Comparison of ENCODE assay signal across 32 cellular contexts in the genomic region with DNA sequence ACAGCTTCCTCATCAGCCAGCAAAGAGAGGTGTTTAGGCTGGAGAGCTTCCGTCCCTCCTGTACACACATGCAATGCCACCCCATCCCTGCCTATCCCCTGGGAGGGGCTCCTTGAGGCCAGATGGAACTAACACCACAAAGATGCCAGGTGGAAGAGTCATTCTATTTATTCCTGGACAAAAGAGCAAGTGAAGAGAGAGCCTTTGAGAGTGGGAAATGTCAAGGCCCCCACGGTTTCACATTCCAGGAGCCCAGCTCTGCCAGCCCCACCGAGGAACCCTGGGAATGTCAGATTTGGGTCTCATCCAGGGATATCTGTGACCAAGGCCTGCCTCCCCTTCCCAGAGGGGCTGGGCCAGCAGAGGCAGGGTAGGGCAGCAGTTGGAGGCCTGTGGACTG. TPM values are rescaled to one million over a fixed set of nuclear protein-coding genes. Genes with fewer than 3 reads are reported as not detected.
DNase-seq lines count a peak whose midpoint lies in the region; ATAC-seq and TF ChIP-seq lines count a peak whose summit lies in the region.
"Had no signal": no experiment of that assay in that cellular context is flagged by ENCODE, and none has a peak within 500 bp of the region (broad histone marks: within the 10 kb centered on the region; RNA-seq: fewer than 3 reads in every experiment).

No MANE protein-coding gene starts in this region.

- no peak for TF ChIP-seq POLR2A in erythroblast (IDR thresholded peaks at IDR 0.05; ENCODE audit: low read length)

- no peak overlapping the region for H3K4me3 Mint-ChIP-seq in type B pancreatic cell
- H3K4me3 Mint-ChIP-seq in WTC11, result no peak overlapping the region
- H3K4me3 Mint-ChIP-seq: activated CD4-positive, alpha-beta T cell treated with anti-CD3 and anti-CD28 coated beads for 36 hours; mesothelial cell of epicardium; naive thymus-derived CD8-positive, alpha-beta T cell; T-helper 2 cell treated with Interferon-gamma antibody and Interleukin-4, amounts not matched to agents 5 μg/mL and 100 μg/mL, for 36 hours had no signal

- POLR2A ChIA-PET in WTC11 (lab: Charles Lee), result interaction anchor here (0.6 kb wide), 1 partner anchor 701 kb away, joined by 3 read pairs; no protein-coding TSS in a partner anchor

- H3K36me3 Mint-ChIP-seq in type B pancreatic cell (peaks cover 11% of the 10 kb centered on the region), WTC11 (peaks cover 19% of the 10 kb centered on the region)
- H3K36me3 Mint-ChIP-seq: mesothelial cell of epicardium; naive thymus-derived CD8-positive, alpha-beta T cell had no signal

- CTCF ChIA-PET in WTC11 (lab: Charles Lee), result no interaction called here

- peaks cover 12% of the 10 kb centered on the region for H3K4me1 Mint-ChIP-seq in type B pancreatic cell (ENCODE audit: unreplicated experiment)
- H3K4me1 Mint-ChIP-seq in WTC11, result no peaks in the 10 kb centered on the region
- H3K4me1 Mint-ChIP-seq: activated CD4-positive, alpha-beta T cell treated with anti-CD3 and anti-CD28 coated beads for 36 hours; mesothelial cell of epicardium had no signal

- H3K27ac Mint-ChIP-seq in type B pancreatic cell (peak overlapping the region; percentile 38), WTC11 (no peak overlapping the region)
- H3K27ac Mint-ChIP-seq: activated CD4-positive, alpha-beta T cell treated with anti-CD3 and anti-CD28 coated beads for 36 hours; mesothelial cell of epicardium; naive thymus-derived CD8-positive, alpha-beta T cell; T-helper 2 cell treated with Interferon-gamma antibody and Interleukin-4, amounts not matched to agents 5 μg/mL and 100 μg/mL, for 36 hours had no signal

- TF ChIP-seq CTCF in type B pancreatic cell (conservative IDR thresholded peaks at IDR 0.05) (no peak), WTC11 (IDR thresholded peaks at IDR 0.05) (no peak)

- DNase-seq in HPDE6-E6E7 (ENCODE audit: extremely low spot score) (peak; percentile 54), astrocyte of the hippocampus (ENCODE audit: low read depth, low spot score) (peak; percentile 87), glomerular visceral epithelial cell (ENCODE audit: extremely low spot score) (peak; percentile 94), type B pancreatic cell (ENCODE audit: extremely low spot score, unreplicated experiment) (no peak), erythroblast (lab: John Stamatoyannopoulos, UW) (no peak), WTC11 (ENCODE audit: low spot score) (no peak)
- DNase-seq: activated CD4-positive, alpha-beta T cell treated with anti-CD3 and anti-CD28 coated beads for 36 hours; activated CD8-positive, alpha-beta memory T cell treated with anti-CD3 and anti-CD28 coated beads for 24 hours; activated gamma-delta T cell; body of pancreas; effector CD8-positive, alpha-beta T cell; gastrocnemius medialis; hippocampal formation; KG1; left ventricle myocardium inferior; naive thymus-derived CD8-positive, alpha-beta T cell; NCI-H1436; NCI-H2107; NCI-H446 treated with DMSO at 0.1 percent for 48 hours; retina; Right ventricle myocardium superior; stimulated activated CD4-positive, alpha-beta T cell treated with anti-CD3 and anti-CD28 coated beads, Interleukin-2, amount 100 ng/mL, for 24 hours; stomach; tibial artery had no signal

- peaks cover 17% of the 10 kb centered on the region for H3K27me3 Mint-ChIP-seq in type B pancreatic cell
- H3K27me3 Mint-ChIP-seq in WTC11 (ENCODE audit: low read depth), result peaks cover 19% of the 10 kb centered on the region

- ATAC-seq in HG03442 (IDR thresholded peaks at IDR 0.05; ENCODE audit: unreplicated experiment) (no peak), WTC11 (no peak)
- ATAC-seq: activated CD4-positive, alpha-beta T cell treated with anti-CD3 and anti-CD28 coated beads for 36 hours; body of pancreas; gastrocnemius medialis; GM12878; naive thymus-derived CD8-positive, alpha-beta T cell had no signal

- no peaks in the 10 kb centered on the region for H3K9me3 Mint-ChIP-seq in type B pancreatic cell
- peaks cover 28% of the 10 kb centered on the region for H3K9me3 Mint-ChIP-seq in WTC11
- H3K9me3 Mint-ChIP-seq: naive thymus-derived CD8-positive, alpha-beta T cell; T-helper 2 cell treated with Interferon-gamma antibody and Interleukin-4, amounts not matched to agents 5 μg/mL and 100 μg/mL, for 36 hours had no signal

TF ChIP-seq in WTC11, 78 proteins besides CTCF, POLR2A, EP300 and RAD21 (continues in another document):
- TF ChIP-seq, protein P1, sequence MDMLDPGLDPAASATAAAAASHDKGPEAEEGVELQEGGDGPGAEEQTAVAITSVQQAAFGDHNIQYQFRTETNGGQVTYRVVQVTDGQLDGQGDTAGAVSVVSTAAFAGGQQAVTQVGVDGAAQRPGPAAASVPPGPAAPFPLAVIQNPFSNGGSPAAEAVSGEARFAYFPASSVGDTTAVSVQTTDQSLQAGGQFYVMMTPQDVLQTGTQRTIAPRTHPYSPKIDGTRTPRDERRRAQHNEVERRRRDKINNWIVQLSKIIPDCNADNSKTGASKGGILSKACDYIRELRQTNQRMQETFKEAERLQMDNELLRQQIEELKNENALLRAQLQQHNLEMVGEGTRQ (CRISPR knock-in tag; IDR thresholded peaks at IDR 0.05), result no peak
- TF ChIP-seq MXD4 (CRISPR knock-in tag; IDR thresholded peaks at IDR 0.05; ENCODE audit: borderline replicate concordance) (no peak), CREB1 (CRISPR knock-in tag; IDR thresholded peaks at IDR 0.05) (no peak), ERG (CRISPR knock-in tag; IDR thresholded peaks at IDR 0.05) (no peak), ZBTB43 (CRISPR knock-in tag; IDR thresholded peaks at IDR 0.05) (no peak), ZNF232 (CRISPR knock-in tag; IDR thresholded peaks at IDR 0.05) (no peak), CREM (CRISPR knock-in tag; IDR thresholded peaks at IDR 0.05) (no peak), NFATC4 (CRISPR knock-in tag; IDR thresholded peaks at IDR 0.05) (no peak), FOXK1 (CRISPR knock-in tag; IDR thresholded peaks at IDR 0.05) (no peak), MYBL2 (CRISPR knock-in tag; IDR thresholded peaks at IDR 0.05) (no peak), NR3C1 (CRISPR knock-in tag; conservative IDR thresholded peaks at IDR 0.05; ENCODE audit: low read depth) (no peak), ATF3 (CRISPR knock-in tag; conservative IDR thresholded peaks at IDR 0.05) (no peak)
- TF ChIP-seq, protein P2, sequence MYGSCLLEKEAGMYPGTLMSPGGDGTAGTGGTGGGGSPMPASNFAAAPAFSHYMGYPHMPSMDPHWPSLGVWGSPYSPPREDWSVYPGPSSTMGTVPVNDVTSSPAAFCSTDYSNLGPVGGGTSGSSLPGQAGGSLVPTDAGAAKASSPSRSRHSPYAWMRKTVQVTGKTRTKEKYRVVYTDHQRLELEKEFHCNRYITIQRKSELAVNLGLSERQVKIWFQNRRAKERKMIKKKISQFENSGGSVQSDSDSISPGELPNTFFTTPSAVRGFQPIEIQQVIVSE (CRISPR knock-in tag; IDR thresholded peaks at IDR 0.05; ENCODE audit: borderline replicate concordance), result no peak
- TF ChIP-seq, protein P3, sequence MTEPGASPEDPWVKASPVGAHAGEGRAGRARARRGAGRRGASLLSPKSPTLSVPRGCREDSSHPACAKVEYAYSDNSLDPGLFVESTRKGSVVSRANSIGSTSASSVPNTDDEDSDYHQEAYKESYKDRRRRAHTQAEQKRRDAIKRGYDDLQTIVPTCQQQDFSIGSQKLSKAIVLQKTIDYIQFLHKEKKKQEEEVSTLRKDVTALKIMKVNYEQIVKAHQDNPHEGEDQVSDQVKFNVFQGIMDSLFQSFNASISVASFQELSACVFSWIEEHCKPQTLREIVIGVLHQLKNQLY (CRISPR knock-in tag; IDR thresholded peaks at IDR 0.05), result no peak

RNA-seq across cellular contexts. Expression of gene IGFL1, which starts 30.8 kb away (rescaled TPM):
- total RNA-seq in type B pancreatic cell (ENCODE audit: low replicate concordance) (0.56 and 0.76 TPM in 2 replicates), WTC11 (2021) (not detected in 3 replicates)
- total RNA-seq: activated CD4-positive, alpha-beta T cell treated with anti-CD3 and anti-CD28 coated beads for 36 hours; body of pancreas; esophagus muscularis mucosa; gastrocnemius medialis; GM12878; left ventricle myocardium inferior; naive thymus-derived CD8-positive, alpha-beta T cell; OCI-LY7; omental fat pad; Right ventricle myocardium superior; smooth muscle cell; stomach had no signal

RNA-seq across cellular contexts. Expression of gene IGFL2, which starts 50.7 kb away (rescaled TPM):
- 104 and 441 TPM in 2 replicates for total RNA-seq in type B pancreatic cell (ENCODE audit: low replicate concordance)
- total RNA-seq in WTC11 (2021), result not detected in 3 replicates
- total RNA-seq: activated CD4-positive, alpha-beta T cell treated with anti-CD3 and anti-CD28 coated beads for 36 hours; body of pancreas; esophagus muscularis mucosa; gastrocnemius medialis; GM12878; left ventricle myocardium inferior; naive thymus-derived CD8-positive, alpha-beta T cell; OCI-LY7; Right ventricle myocardium superior; stomach had no signal

Comparison
In these comparisons a context has a peak if more than half of its experiments do, and no peak if none do; other contexts are left out.
1. DNase-seq: peak in HPDE6-E6E7 (single experiment), astrocyte of the hippocampus (single experiment) and glomerular visceral epithelial cell (single experiment); none in type B pancreatic cell (single experiment), erythroblast (0 of 2) and WTC11 (single experiment).
2. RNA of gene IGFL2, which starts 50.7 kb away (total RNA-seq): 104 to 441 TPM in type B pancreatic cell; not detected in WTC11; every median in the first group is over 10 times any median in the second.